In the genomic region with DNA sequence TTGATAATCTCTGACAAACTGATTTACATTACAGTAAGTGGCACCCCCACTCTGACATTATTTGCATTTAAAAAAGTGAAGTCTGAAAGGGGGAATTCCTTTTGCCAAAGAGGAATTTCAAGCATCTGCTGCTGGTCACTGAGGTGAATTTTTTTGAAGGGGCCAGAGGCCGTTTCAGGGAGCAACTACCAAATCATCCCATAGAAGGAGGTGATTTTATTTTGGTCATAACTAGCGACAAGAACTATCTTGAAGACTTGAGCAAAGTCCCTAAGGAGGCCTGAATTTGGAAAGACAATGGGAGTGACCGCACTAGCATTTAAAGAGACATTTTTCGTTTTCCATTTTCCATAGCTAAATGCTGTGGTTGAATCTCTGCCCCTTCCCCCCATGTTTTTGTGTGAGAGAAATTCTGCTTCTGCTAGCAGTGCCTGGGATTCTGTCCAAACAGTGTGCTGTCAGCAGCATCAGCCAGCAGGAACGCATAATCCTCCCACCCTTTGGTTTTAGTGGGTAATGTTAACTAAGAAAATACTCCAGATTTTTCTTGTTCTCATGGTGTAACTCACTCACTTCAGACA, we compare ENCODE assay signal across 11 cellular contexts.
DNase-seq lines count a peak whose midpoint lies in the region; ATAC-seq and TF ChIP-seq lines count a peak whose summit lies in the region.
"Had no signal": no experiment of that assay in that cellular context is flagged by ENCODE, and none has a peak within 500 bp of the region (broad histone marks: within the 10 kb centered on the region; RNA-seq: fewer than 3 reads in every experiment).

No MANE protein-coding gene starts in this region.

- H3K9me3 ChIP-seq in HUES48 (ENCODE audit: control insufficient read depth, insufficient read depth, low read length) = peaks cover 30% of the 10 kb centered on the region
- peaks cover 0 to 3% of the 10 kb centered on the region in 2 donors for H3K9me3 ChIP-seq in left lung

- H3K4me3 ChIP-seq in HUES48 (ENCODE audit: low read depth, low read length) = peak overlapping the region; percentile 41
- no peak overlapping the region for H3K4me3 ChIP-seq in left lung
- H3K4me3 ChIP-seq: BLaER1 treated with 17β-estradiol and CSF1 and Interleukin-3, amounts not matched to agents 10 nM and 100 nM had no signal

- H3K36me3 ChIP-seq in HUES48 (ENCODE audit: control insufficient read depth, insufficient read depth, low read length) (no peaks in the 10 kb centered on the region; the same call in 1 of the 2 replicates), left lung (no peaks in the 10 kb centered on the region)

- TF ChIP-seq CTCF in left lung (IDR thresholded peaks at IDR 0.05) = no peak

- H3K27me3 ChIP-seq in HUES48 (ENCODE audit: control insufficient read depth, insufficient read depth, low read length) (no peaks in the 10 kb centered on the region), left lung (no peaks in the 10 kb centered on the region)

- intact Hi-C loops in left lung (cut with DNase I) = no loop called here

- H3K27ac ChIP-seq in HUES48 (ENCODE audit: low read depth, low read length) = peak overlapping the region; percentile 94
- no peak overlapping the region for H3K27ac ChIP-seq in left lung
- H3K27ac ChIP-seq: BLaER1 treated with 17β-estradiol and CSF1 and Interleukin-3, amounts not matched to agents 10 nM and 100 nM had no signal

- DNase-seq in A172 (ENCODE audit: low spot score) (peak; percentile 87), dermis microvascular lymphatic vessel endothelial cell (ENCODE audit: low read depth in 2 of 2) (peak; percentile 27 to 52), left lung (no peak), MV-4-11 (lab: John Stamatoyannopoulos, UW) (no peak), HUDEP-2 (lab: John Stamatoyannopoulos, UW; ENCODE audit: unreplicated experiment in 76 of 76) (no peak), SK-N-DZ (ENCODE audit: low spot score) (no peak)
- DNase-seq: activated T-cell treated with anti-CD3 and anti-CD28 coated beads, Interleukin-2, amount 50 U/mL, for 24 hours; SHP77 treated with DMSO at 0.1 percent for 48 hours had no signal

- ATAC-seq in left lung (peak; percentile 54), GM21619 (IDR thresholded peaks at IDR 0.05; ENCODE audit: unreplicated experiment) (no peak)

- H3K9ac ChIP-seq in HUES48 (ENCODE audit: low read depth, low read length) = peak overlapping the region; percentile 72
- H3K9ac ChIP-seq: BLaER1 treated with 17β-estradiol and CSF1 and Interleukin-3, amounts not matched to agents 10 nM and 100 nM had no signal

- H3K4me1 ChIP-seq in HUES48 (ENCODE audit: control insufficient read depth, insufficient read depth, low read length) (peaks cover 23% of the 10 kb centered on the region), left lung (no peaks in the 10 kb centered on the region)

Comparison
In these comparisons a context has a peak if more than half of its experiments do, and no peak if none do; other contexts are left out.
1. DNase-seq: peak in A172 (single experiment) and dermis microvascular lymphatic vessel endothelial cell (2 of 2); none in left lung (0 of 2), MV-4-11 (single experiment), HUDEP-2 (0 of 76) and SK-N-DZ (single experiment).